ENCODE assay signal across 8 cellular contexts in the genomic region with DNA sequence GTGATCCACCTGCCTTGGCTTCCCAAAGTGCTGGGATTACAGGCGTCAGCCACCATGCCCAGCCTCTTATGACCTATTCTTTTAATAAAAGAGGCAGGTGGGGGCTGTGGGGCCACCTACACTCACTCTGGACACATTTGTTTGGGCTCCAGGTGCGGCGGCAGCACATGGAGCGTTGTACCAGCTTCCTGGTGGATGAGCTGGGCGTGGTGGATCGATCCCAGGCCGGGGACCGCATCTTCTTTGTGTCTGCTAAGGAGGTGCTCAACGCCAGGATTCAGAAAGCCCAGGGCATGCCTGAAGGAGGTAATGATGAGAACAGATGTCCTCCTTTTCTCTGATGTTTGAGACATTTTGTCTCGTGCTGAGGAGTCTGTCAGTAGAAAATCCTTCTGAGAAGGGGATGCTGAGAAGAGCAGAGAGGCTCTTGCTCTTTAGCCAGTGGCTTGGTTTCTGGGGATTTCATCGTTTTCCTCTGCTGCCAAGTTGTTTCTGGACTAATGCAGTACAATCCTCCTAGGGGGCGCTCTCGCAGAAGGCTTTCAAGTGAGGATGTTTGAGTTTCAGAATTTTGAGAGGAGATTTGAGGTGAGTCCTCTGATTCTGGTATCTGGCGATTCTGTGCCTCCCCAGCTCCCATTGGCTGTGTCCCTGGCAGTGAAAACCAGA. TPM values are rescaled to one million over a fixed set of nuclear protein-coding genes. Genes with fewer than 3 reads are reported as not detected.
DNase-seq lines count a peak whose midpoint lies in the region; ATAC-seq and TF ChIP-seq lines count a peak whose summit lies in the region.

No MANE protein-coding gene starts in this region.

- CTCF ChIA-PET in AG04450 (lab: Charles Lee): interaction anchor here (0.8 to 1.7 kb wide), 2 partner anchors 8 to 123 kb away, joined by 3 to 5 read pairs; no protein-coding TSS in a partner anchor

- H3K4me3 ChIP-seq in AG04450 (ENCODE audit: low read depth, low read length): no peak overlapping the region
- no peak overlapping the region for H3K4me3 ChIP-seq in GM12875 (ENCODE audit: low read depth, low read length)
- H3K4me3 ChIP-seq in cardiac fibroblast (replicated peaks in 1 of 2; ENCODE audit: low read depth in 2 of 2, low read length in 2 of 2): no peak overlapping the region

- peak overlapping the region; percentile 31 for H3K27ac ChIP-seq in AG04450 (ENCODE audit: low read depth, low read length)

- H3K27me3 ChIP-seq in AG04450 (ENCODE audit: control insufficient read depth, insufficient read depth, low read length): no peaks in the 10 kb centered on the region

- DNase-seq in AG04450 (ENCODE audit: low read depth, low spot score): peak; percentile 15
- DNase-seq in SW480 (ENCODE audit: low spot score): peak; percentile 60
- peak; percentile 73 to 76 for DNase-seq in cardiac fibroblast (ENCODE audit: low read depth in 2 of 2)
- DNase-seq in midbrain (lab: John Stamatoyannopoulos, UW): peak; percentile 29
- DNase-seq in NCI-H146 (lab: John Stamatoyannopoulos, UW): no peak

- peaks cover 4% of the 10 kb centered on the region; the same call in 1 of the 2 replicates for H3K9me3 ChIP-seq in AG04450 (ENCODE audit: control insufficient read depth, insufficient read depth, low read length)

- no peak for ATAC-seq in GM18520 (IDR thresholded peaks at IDR 0.05; ENCODE audit: unreplicated experiment)
- ATAC-seq in HG03457 (IDR thresholded peaks at IDR 0.05; ENCODE audit: unreplicated experiment): no peak

- TF ChIP-seq CTCF in AG04450 (IDR thresholded peaks at IDR 0.05; ENCODE audit: low read depth, low read length) (peak; percentile 52), GM12875 (IDR thresholded peaks at IDR 0.05; ENCODE audit: borderline replicate concordance, insufficient read depth, low read depth, low read length) (peak; percentile 65), cardiac fibroblast (IDR thresholded peaks at IDR 0.05; ENCODE audit: low read depth, low read length) (peak; percentile 67)

- POLR2A ChIA-PET in AG04450 (lab: Yijun Ruan, JAX): no interaction called here

RNA-seq across cellular contexts. Expression of gene MIIP, which starts 17.9 kb away (rescaled TPM):
- 9.0 and 10.2 TPM in 2 replicates for polyA plus RNA-seq in AG04450 (2011; rRNA removed)
- 7.2 and 10.8 TPM in 2 replicates for polyA minus RNA-seq in AG04450 (2011; rRNA and poly(A)+ RNA removed)

RNA-seq across cellular contexts. Expression of gene MFN2, which starts 21.1 kb away (rescaled TPM):
- 43.9 and 53.9 TPM in 2 replicates for polyA plus RNA-seq in AG04450 (2011; rRNA removed)
- 62.7 and 70.7 TPM in 2 replicates for polyA minus RNA-seq in AG04450 (2011; rRNA and poly(A)+ RNA removed)
